Comparison of ENCODE assay signal across 9 cellular contexts in genomic region chr3:63961891-63962290, GRCh38. TPM values are rescaled to one million over a fixed set of nuclear protein-coding genes. Genes with fewer than 3 reads are reported as not detected.
DNase-seq lines count a peak whose midpoint lies in the region; ATAC-seq, FAIRE-seq and TF ChIP-seq lines count a peak whose summit lies in the region.
"Had no signal": no experiment of that assay in that cellular context is flagged by ENCODE, and none has a peak within 500 bp of the region (broad histone marks: within the 10 kb centered on the region; RNA-seq: fewer than 3 reads in every experiment).

No MANE protein-coding gene starts in this region.

- H3K9me3 Mint-ChIP-seq in neural progenitor cell = no peaks in the 10 kb centered on the region

- no peak overlapping the region for H3K27ac Mint-ChIP-seq in neural progenitor cell

- H3F3A ChIP-seq in DOHH2 (ENCODE audit: control insufficient read depth, insufficient read depth) = peaks cover 4% of the 10 kb centered on the region; the same call in 1 of the 2 replicates
- no peaks in the 10 kb centered on the region for H3F3A ChIP-seq in OCI-LY1 (ENCODE audit: insufficient read depth, low read length)
- peaks cover 63% of the 10 kb centered on the region for H3F3A ChIP-seq in neural progenitor cell (ENCODE audit: low read depth)

- H3K4me1 ChIP-seq in DOHH2 (ENCODE audit: control insufficient read depth, low read length) = peaks cover 43% of the 10 kb centered on the region
- peaks cover 30% of the 10 kb centered on the region for H3K4me1 ChIP-seq in OCI-LY1 (ENCODE audit: insufficient read depth, low read length, severe bottlenecking)
- H3K4me1 ChIP-seq in neural progenitor cell = peaks cover 76% of the 10 kb centered on the region

- H3K27me3 ChIP-seq in DOHH2 (ENCODE audit: control insufficient read depth, low read length) (no peaks in the 10 kb centered on the region), OCI-LY1 (ENCODE audit: insufficient read depth, low read length) (no peaks in the 10 kb centered on the region), neural progenitor cell (no peaks in the 10 kb centered on the region)

- H3K9ac ChIP-seq in OCI-LY1 (ENCODE audit: low read length) = no peak overlapping the region
- no peak overlapping the region for H3K9ac ChIP-seq in neural progenitor cell

- DNase-seq in neural progenitor cell (ENCODE audit: low spot score) = no peak
- no peak for DNase-seq in SKM-1 treated with dmso at 0.1 percent for 144 hours (lab: John Stamatoyannopoulos, UW; ENCODE audit: unreplicated experiment)
- DNase-seq in nucleus accumbens (lab: John Stamatoyannopoulos, UW) = no peak

- no peaks in the 10 kb centered on the region for H3K36me3 Mint-ChIP-seq in neural progenitor cell

- H2AFZ ChIP-seq in OCI-LY1 (ENCODE audit: low read length) = no peak overlapping the region
- no peak overlapping the region for H2AFZ ChIP-seq in neural progenitor cell (replicated peaks)

- H3K4me3 Mint-ChIP-seq in neural progenitor cell = no peak overlapping the region

- H3K4me2 ChIP-seq in DOHH2 (ENCODE audit: low read length) (no peak overlapping the region), OCI-LY1 (ENCODE audit: low read length) (no peak overlapping the region), neural progenitor cell (no peak overlapping the region)

- H3K27ac ChIP-seq in DOHH2 (ENCODE audit: low read depth, low read length) (no peak overlapping the region), OCI-LY1 (ENCODE audit: low read depth, low read length, poor library complexity, severe bottlenecking) (no peak overlapping the region), neural progenitor cell (no peak overlapping the region)

- H3K9me2 ChIP-seq in DOHH2 (replicated peaks; ENCODE audit: control insufficient read depth, low read length) (no peaks in the 10 kb centered on the region), OCI-LY1 (ENCODE audit: low read depth, low read length) (no peaks in the 10 kb centered on the region)

- H3K4me3 ChIP-seq in DOHH2 (ENCODE audit: low read length) (no peak overlapping the region), OCI-LY1 (ENCODE audit: low read depth, low read length, poor library complexity, severe bottlenecking) (no peak overlapping the region), neural progenitor cell (no peak overlapping the region)

- peak; percentile 60 for TF ChIP-seq CTCF in DOHH2 (IDR thresholded peaks at IDR 0.05; ENCODE audit: low read depth, low read length, poor library complexity, severe bottlenecking)
- TF ChIP-seq CTCF in OCI-LY1 (IDR thresholded peaks at IDR 0.05; ENCODE audit: low read length) = peak; percentile 60
- TF ChIP-seq CTCF in neural progenitor cell (IDR thresholded peaks at IDR 0.05) = peak; percentile 60

- H3K36me3 ChIP-seq in DOHH2 (ENCODE audit: control insufficient read depth, low read length) (peaks cover 4% of the 10 kb centered on the region), OCI-LY1 (ENCODE audit: insufficient read depth, low read length) (peaks cover 6% of the 10 kb centered on the region; the same call in 1 of the 2 replicates), neural progenitor cell (no peaks in the 10 kb centered on the region)

- H3K79me2 ChIP-seq in DOHH2 (ENCODE audit: control insufficient read depth, low read length) (peaks cover 38% of the 10 kb centered on the region), OCI-LY1 (ENCODE audit: insufficient read depth, low read length) (no peaks in the 10 kb centered on the region; the same call in none of the 2 replicates), neural progenitor cell (ENCODE audit: low read depth) (peaks cover 68% of the 10 kb centered on the region)

- H4K20me1 ChIP-seq in DOHH2 (ENCODE audit: control insufficient read depth, insufficient read depth, low read depth, low read length) = no peaks in the 10 kb centered on the region
- no peaks in the 10 kb centered on the region for H4K20me1 ChIP-seq in OCI-LY1 (ENCODE audit: insufficient read depth, low read length)
- H4K20me1 ChIP-seq in neural progenitor cell (ENCODE audit: low read depth) = no peaks in the 10 kb centered on the region

- H3K27me3 Mint-ChIP-seq in neural progenitor cell (ENCODE audit: insufficient read depth, low read depth) = no peaks in the 10 kb centered on the region

- FAIRE-seq in endometrium (lab: Jason Lieb, UNC) = peak; percentile 37

- H3K9me3 ChIP-seq in DOHH2 (ENCODE audit: control insufficient read depth, insufficient read depth, low read length) (no peaks in the 10 kb centered on the region), OCI-LY1 (ENCODE audit: low read length) (no peaks in the 10 kb centered on the region), neural progenitor cell (ENCODE audit: low read depth) (no peaks in the 10 kb centered on the region)

- H3K4me1 Mint-ChIP-seq in neural progenitor cell = peaks cover 60% of the 10 kb centered on the region

- ATAC-seq in GM19324 (IDR thresholded peaks at IDR 0.05; ENCODE audit: low FRiP score, unreplicated experiment) (peak; percentile 65), HG03175 (IDR thresholded peaks at IDR 0.05; ENCODE audit: unreplicated experiment) (peak; percentile 89)

RNA-seq across cellular contexts. Expression of gene SCAANT1, which starts 49.7 kb away (rescaled TPM):
- not detected in 2 replicates for total RNA-seq in neural progenitor cell (ENCODE audit: low replicate concordance)
- total RNA-seq: activated CD8-positive, alpha-beta memory T cell treated with anti-CD3 and anti-CD28 coated beads for 36 hours had no signal
